11 cellular contexts compared by ENCODE assay signal in genomic region chr1:179831852-179832699, GRCh38. TPM values are rescaled to one million over a fixed set of nuclear protein-coding genes. Genes with fewer than 3 reads are reported as not detected.
A peak's percentile ranks its signal among the peaks of the same experiment; 100 is the strongest.
DNase-seq lines count a peak whose midpoint lies in the region; ATAC-seq and TF ChIP-seq lines count a peak whose summit lies in the region.
"Had no signal": no experiment of that assay in that cellular context is flagged by ENCODE, and none has a peak within 500 bp of the region (broad histone marks: within the 10 kb centered on the region; RNA-seq: fewer than 3 reads in every experiment).

No MANE protein-coding gene starts in this region.

- POLR2A ChIA-PET in naive thymus-derived CD8-positive, alpha-beta T cell (lab: Charles Lee), result interaction anchor here (0.6 to 2.9 kb wide), 6 partner anchors 16 to 117 kb away, joined by 3 to 17 read pairs (median 4); partner anchors contain the start of gene TOR1AIP1
- POLR2A ChIA-PET in GM10248 (lab: Yijun Ruan, JAX), result no interaction called here

- TF ChIP-seq EP300 in stomach (IDR thresholded peaks at IDR 0.05), result no peak

- no peaks in the 10 kb centered on the region for H3K36me3 ChIP-seq in MM.1S (replicated peaks; ENCODE audit: insufficient read depth, low read length)
- H3K36me3 ChIP-seq in stomach, result peaks cover 0 to 17% (median 7%) of the 10 kb centered on the region in 4 donors
- H3K36me3 ChIP-seq: prostate gland had no signal

- H3K27me3 ChIP-seq in MM.1S (replicated peaks; ENCODE audit: insufficient read depth, low read length) (no peaks in the 10 kb centered on the region), stomach (no peaks in the 10 kb centered on the region)
- H3K27me3 ChIP-seq: tibial nerve had no signal

- ATAC-seq in activated naive CD8-positive, alpha-beta T cell treated with anti-CD3 and anti-CD28 coated beads, Interleukin-2, amount 50 U/mL, for 24 hours, result peak; percentile 53
- peak; percentile 78 to 86 for ATAC-seq in naive thymus-derived CD8-positive, alpha-beta T cell

- H2AFZ ChIP-seq in MM.1S (ENCODE audit: low read length), result peak overlapping the region; percentile 27

- CTCF ChIA-PET in GM10248 (lab: Yijun Ruan, JAX), result interaction anchor here (21.5 kb wide), 1 partner anchor 22 kb away, joined by 269 read pairs; no protein-coding TSS in a partner anchor

- H4K20me1 ChIP-seq in MM.1S (ENCODE audit: insufficient read depth, low read length), result no peaks in the 10 kb centered on the region

- no peak for TF ChIP-seq POLR2A in stomach (IDR thresholded peaks at IDR 0.05)

- H3K27ac Mint-ChIP-seq in activated naive CD8-positive, alpha-beta T cell treated with anti-CD3 and anti-CD28 coated beads, Interleukin-2, amount 50 U/mL, for 24 hours, result peak overlapping the region; percentile 24
- peak overlapping the region; percentile 61 to 87 (median 78) for H3K27ac Mint-ChIP-seq in naive thymus-derived CD8-positive, alpha-beta T cell

- DNase-seq in DMS79 treated with DMSO at 0.1 percent for 48 hours (lab: John Stamatoyannopoulos, UW) (peak; percentile 60), MM.1S (peak; percentile 94), GM10248 (ENCODE audit: extremely low spot score) (no peak), OCI-M2 (lab: John Stamatoyannopoulos, UW; ENCODE audit: unreplicated experiment) (no peak), stomach (no peak)
- no peak for DNase-seq in activated naive CD8-positive, alpha-beta T cell treated with anti-CD3 and anti-CD28 coated beads, Interleukin-2, amount 50 U/mL, for 24 hours
- DNase-seq in naive thymus-derived CD8-positive, alpha-beta T cell, result peak in 3 of 10 donors; percentile 42 to 65 (median 62)
- DNase-seq: activated gamma-delta T cell, hippocampal formation had no signal

- peak overlapping the region; percentile 38 for H3K4me3 ChIP-seq in MM.1S (ENCODE audit: low read length)
- no peak overlapping the region for H3K4me3 ChIP-seq in stomach
- H3K4me3 ChIP-seq: prostate gland, tibial nerve had no signal

- intact Hi-C loops in stomach (cut with DNase I; ENCODE audit: low total_unique reads), result no loop called here

- no peaks in the 10 kb centered on the region for H3K27me3 Mint-ChIP-seq in activated naive CD8-positive, alpha-beta T cell treated with anti-CD3 and anti-CD28 coated beads, Interleukin-2, amount 50 U/mL, for 24 hours
- H3K27me3 Mint-ChIP-seq in naive thymus-derived CD8-positive, alpha-beta T cell, result peaks cover 0 to under 1% (median 0%) of the 10 kb centered on the region in 5 donors

- H3K9me3 ChIP-seq in MM.1S (replicated peaks; ENCODE audit: insufficient read depth, low read length) (no peaks in the 10 kb centered on the region), stomach (no peaks in the 10 kb centered on the region)
- H3K9me3 ChIP-seq: prostate gland, tibial nerve had no signal

- peaks cover 18% of the 10 kb centered on the region for H3K4me1 Mint-ChIP-seq in activated naive CD8-positive, alpha-beta T cell treated with anti-CD3 and anti-CD28 coated beads, Interleukin-2, amount 50 U/mL, for 24 hours
- H3K4me1 Mint-ChIP-seq in naive thymus-derived CD8-positive, alpha-beta T cell, result peaks cover 20 to 27% (median 23%) of the 10 kb centered on the region in 4 donors

- TF ChIP-seq CTCF in MM.1S (IDR thresholded peaks at IDR 0.05; ENCODE audit: low read length), result 0 out of 2 replicates have a peak, but pooled peaks have one; percentile 13
- no peak for TF ChIP-seq CTCF in GM10248 (IDR thresholded peaks at IDR 0.05; ENCODE audit: control extremely low read depth, extremely low read depth, low read depth, missing control alignments)
- TF ChIP-seq CTCF in stomach (IDR thresholded peaks at IDR 0.05), result no peak

- H3K4me2 ChIP-seq in MM.1S (ENCODE audit: low read depth, low read length), result peak overlapping the region; percentile 60

- peaks cover 17% of the 10 kb centered on the region for H3K4me1 ChIP-seq in MM.1S (ENCODE audit: low read length)
- H3K4me1 ChIP-seq in stomach, result no peaks in the 10 kb centered on the region
- H3K4me1 ChIP-seq: prostate gland had no signal

- H3K9me3 Mint-ChIP-seq in activated naive CD8-positive, alpha-beta T cell treated with anti-CD3 and anti-CD28 coated beads, Interleukin-2, amount 50 U/mL, for 24 hours, result no peaks in the 10 kb centered on the region
- no peaks in the 10 kb centered on the region for H3K9me3 Mint-ChIP-seq in naive thymus-derived CD8-positive, alpha-beta T cell

- peaks cover 2% of the 10 kb centered on the region for H3K36me3 Mint-ChIP-seq in activated naive CD8-positive, alpha-beta T cell treated with anti-CD3 and anti-CD28 coated beads, Interleukin-2, amount 50 U/mL, for 24 hours (ENCODE audit: low read depth)
- H3K36me3 Mint-ChIP-seq in naive thymus-derived CD8-positive, alpha-beta T cell, result peaks cover 0 to 5% (median 4%) of the 10 kb centered on the region in 3 donors

- H3F3A ChIP-seq in MM.1S (ENCODE audit: insufficient read depth, low read length), result peaks cover 20% of the 10 kb centered on the region

- 66 to 75% (median 68%) methylated on average over 9 of the region's 9 CpGs for WGBS in stomach, 5 donors

- H3K27ac ChIP-seq in MM.1S (ENCODE audit: low read length), result peak overlapping the region; percentile 79
- H3K27ac ChIP-seq in stomach, result no peak overlapping the region
- H3K27ac ChIP-seq: prostate gland, tibial nerve had no signal

- no peaks in the 10 kb centered on the region for H3K9me2 ChIP-seq in MM.1S (replicated peaks; ENCODE audit: insufficient read depth, low read length)

- peak overlapping the region; percentile 28 for H3K4me3 Mint-ChIP-seq in activated naive CD8-positive, alpha-beta T cell treated with anti-CD3 and anti-CD28 coated beads, Interleukin-2, amount 50 U/mL, for 24 hours
- H3K4me3 Mint-ChIP-seq in naive thymus-derived CD8-positive, alpha-beta T cell, result peak overlapping the region; percentile 41 to 81 (median 68)

- H3K9ac ChIP-seq in MM.1S (ENCODE audit: low read length), result peak overlapping the region; percentile 33

- H3K79me2 ChIP-seq in MM.1S (ENCODE audit: low read length), result no peaks in the 10 kb centered on the region

RNA-seq across cellular contexts. Expression of gene TOR1AIP2, which starts 45.5 kb away (rescaled TPM):
- total RNA-seq in naive thymus-derived CD8-positive, alpha-beta T cell, result 10 to 100 TPM; 52.0 to 52.8 TPM
- polyA plus RNA-seq in naive thymus-derived CD8-positive, alpha-beta T cell, result 10 to 100 TPM in 2 of 3 donors, 1 to 10 TPM in 1; 7.6 to 12.5 (median 12.5) TPM
- 100 to 1,000 TPM in 1 of 5 donors, 10 to 100 TPM in 4; 19.7 to 106 (median 65.1) TPM for total RNA-seq in stomach
- polyA plus RNA-seq in stomach, result 1 to 10 TPM; 5.5 to 8.7 (median 7.8) TPM

RNA-seq across cellular contexts. Expression of gene TOR1AIP1, which starts 50.0 kb away (rescaled TPM):
- 10 to 100 TPM; 51.6 to 56.5 TPM for total RNA-seq in naive thymus-derived CD8-positive, alpha-beta T cell
- 10 to 100 TPM; 46.9 to 63.0 (median 55.1) TPM for polyA plus RNA-seq in naive thymus-derived CD8-positive, alpha-beta T cell
- total RNA-seq in stomach, result 100 to 1,000 TPM in 1 of 5 donors, 10 to 100 TPM in 3, 1 to 10 TPM in 1; 9.0 to 129 (median 50.3) TPM
- 10 to 100 TPM; 18.8 to 28.0 (median 24.8) TPM for polyA plus RNA-seq in stomach

Comparison
In these comparisons a context has a peak if more than half of its experiments do, and no peak if none do; other contexts are left out.
1. DNase-seq: peak in DMS79 treated with DMSO at 0.1 percent for 48 hours (single experiment) and MM.1S (single experiment); none in activated naive CD8-positive, alpha-beta T cell treated with anti-CD3 and anti-CD28 coated beads, Interleukin-2, amount 50 U/mL, for 24 hours (single experiment), GM10248 (single experiment), OCI-M2 (single experiment) and stomach (single experiment).